8 cellular contexts compared by ENCODE assay signal in the genomic region with DNA sequence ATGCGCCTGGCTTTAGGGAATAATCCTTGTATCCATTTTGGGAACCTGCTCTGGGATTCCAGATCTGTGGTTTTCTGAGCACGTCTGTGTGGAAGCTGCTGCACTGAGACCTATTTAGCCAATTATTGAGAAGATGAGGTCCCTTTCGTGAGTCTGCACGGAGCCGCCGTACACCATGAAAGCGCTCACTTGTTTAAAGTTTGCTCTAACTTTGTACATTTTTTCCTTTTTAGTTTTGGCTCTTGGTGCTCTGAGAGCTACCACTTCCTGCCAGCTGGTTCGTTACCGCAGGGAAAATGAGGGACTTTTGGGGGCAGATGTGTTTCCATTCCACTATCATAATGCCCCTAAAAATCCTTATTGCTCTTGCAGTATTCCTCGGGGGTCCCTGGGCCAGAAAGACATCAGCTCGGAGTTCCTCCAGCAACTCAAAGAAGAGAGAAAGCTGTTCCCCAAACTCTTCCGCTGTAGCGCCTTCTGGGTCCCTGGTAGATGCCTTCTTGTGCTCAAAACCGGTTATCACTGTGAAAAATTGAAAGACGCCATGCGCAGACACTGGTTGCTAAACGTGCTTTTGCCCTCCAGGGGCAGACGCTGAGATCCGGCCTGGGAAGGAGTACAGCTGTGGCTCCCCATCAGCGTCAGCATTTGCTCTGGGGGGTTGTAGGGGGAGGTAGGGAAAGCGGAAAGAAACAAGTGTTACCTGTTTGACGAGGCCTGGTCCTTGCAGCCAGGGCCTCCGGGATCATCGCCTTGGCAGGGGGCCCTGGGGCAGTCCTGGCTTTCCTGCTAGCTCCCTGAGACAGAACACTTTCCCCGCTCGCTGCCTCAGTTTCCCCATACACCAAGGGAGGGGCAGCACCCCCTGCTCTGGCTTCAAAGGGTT.
DNase-seq lines count a peak whose midpoint lies in the region; ATAC-seq and TF ChIP-seq lines count a peak whose summit lies in the region.

No MANE protein-coding gene starts in this region.

- H3K9me3 ChIP-seq in HCT116 (ENCODE audit: control insufficient read depth in 1 of 2, insufficient read depth in 1 of 2, low read depth in 1 of 2, low read length in 2 of 2), result no peaks in the 10 kb centered on the region

- H3K36me3 ChIP-seq in BJ (ENCODE audit: control insufficient read depth, insufficient read depth, low read length) (no peaks in the 10 kb centered on the region; the same call in 1 of the 2 replicates), HCT116 (ENCODE audit: control insufficient read depth in 1 of 2, insufficient read depth in 2 of 2, low read length in 2 of 2) (no peaks in the 10 kb centered on the region)

- H3K9me2 ChIP-seq in HCT116 (ENCODE audit: insufficient read depth), result no peaks in the 10 kb centered on the region

- TF ChIP-seq CTCF in BJ (IDR thresholded peaks at IDR 0.05; ENCODE audit: insufficient read depth, low read depth, low read length) (peak; percentile 51), HCT116 (IDR thresholded peaks at IDR 0.05 in 2 of 3, conservative IDR thresholded peaks at IDR 0.05 in 1 of 3; ENCODE audit: borderline replicate concordance in 1 of 3, insufficient read depth in 1 of 3, low read depth in 2 of 3, low read length in 2 of 3) (peak in 1 of 3 experiments; percentile 16; a peak in 1 of 6 replicates)

- H3K27ac ChIP-seq in HCT116 (ENCODE audit: low read depth, low read length), result peak overlapping the region; percentile 74

- DNase-seq in BJ (ENCODE audit: low read depth), result no peak
- no peak for DNase-seq in HCT116 (ENCODE audit: low read depth, low spot score)
- peak; percentile 78 for DNase-seq in myocyte (ENCODE audit: low read depth)
- DNase-seq in NCI-H2227 (lab: John Stamatoyannopoulos, UW; ENCODE audit: unreplicated experiment), result no peak

- intact Hi-C loops in HCT116 (cut with micrococcal nuclease), result no loop called here

- H4K20me1 ChIP-seq in HCT116 (ENCODE audit: insufficient read depth), result no peaks in the 10 kb centered on the region

- peaks cover 49% of the 10 kb centered on the region for H3K4me1 Mint-ChIP-seq in activated naive CD4-positive, alpha-beta T cell treated with anti-CD3 and anti-CD28 coated beads, Interleukin-2, amount 50 U/mL, for 24 hours

- ATAC-seq in HCT116, result peak; percentile 40
- no peak for ATAC-seq in HG03095 (IDR thresholded peaks at IDR 0.05; ENCODE audit: unreplicated experiment)
- no peak for ATAC-seq in HG03442 (IDR thresholded peaks at IDR 0.05; ENCODE audit: unreplicated experiment)
- no peak for ATAC-seq in GM19463 (IDR thresholded peaks at IDR 0.05; ENCODE audit: unreplicated experiment)

- BruUV-seq in HCT116 (replicated peaks; lab: Mats Ljungman, UMichigan), result no TSS peak

- peak overlapping the region; percentile 90 for H3K27ac Mint-ChIP-seq in activated naive CD4-positive, alpha-beta T cell treated with anti-CD3 and anti-CD28 coated beads, Interleukin-2, amount 50 U/mL, for 24 hours

- TF ChIP-seq RAD21 in HCT116 (IDR thresholded peaks at IDR 0.05; ENCODE audit: low read depth), result no peak

- H3K4me2 ChIP-seq in HCT116 (ENCODE audit: low read length), result peak overlapping the region; percentile 77

- CTCF ChIA-PET in BJ (lab: Yijun Ruan, JAX) (interaction anchor here (0.6 to 2.1 kb wide), 13 partner anchors 8 to 221 kb away, joined by 3 to 10 read pairs (median 3); no protein-coding TSS in a partner anchor), HCT116 (lab: Charles Lee) (interaction anchor here (2.4 kb wide), 1 partner anchor 390 kb away, joined by 7 read pairs; a partner anchor contains a TSS)

- H3K36me3 Mint-ChIP-seq in activated naive CD4-positive, alpha-beta T cell treated with anti-CD3 and anti-CD28 coated beads, Interleukin-2, amount 50 U/mL, for 24 hours, result no peaks in the 10 kb centered on the region

- no peak overlapping the region for H2AFZ ChIP-seq in HCT116 (ENCODE audit: low read depth, low read length, poor library complexity, severe bottlenecking)

- peaks cover 99% of the 10 kb centered on the region for H3K79me2 ChIP-seq in HCT116 (ENCODE audit: insufficient read depth, low read length)

- peak overlapping the region; percentile 83 for H3K4me3 Mint-ChIP-seq in activated naive CD4-positive, alpha-beta T cell treated with anti-CD3 and anti-CD28 coated beads, Interleukin-2, amount 50 U/mL, for 24 hours

- H3K27me3 Mint-ChIP-seq in activated naive CD4-positive, alpha-beta T cell treated with anti-CD3 and anti-CD28 coated beads, Interleukin-2, amount 50 U/mL, for 24 hours, result no peaks in the 10 kb centered on the region

- peaks cover 47 to 70% of the 10 kb centered on the region in 2 experiments for H3K4me1 ChIP-seq in HCT116 (ENCODE audit: control insufficient read depth in 1 of 2, insufficient read depth in 2 of 2, low read length in 2 of 2)

- RAD21 ChIA-PET in HCT116 (lab: Charles Lee; ENCODE audit: low non-redundant PET in 1 of 2, low total read pairs in 2 of 2, uncharacterized antibody in 2 of 2, unreplicated experiment in 2 of 2), result no interaction called here

- no peaks in the 10 kb centered on the region for H3K9me3 Mint-ChIP-seq in activated naive CD4-positive, alpha-beta T cell treated with anti-CD3 and anti-CD28 coated beads, Interleukin-2, amount 50 U/mL, for 24 hours

- POLR2A ChIA-PET in BJ (lab: Charles Lee) (interaction anchor here (0.6 kb wide), 1 partner anchor 9 kb away, joined by 3 read pairs; no protein-coding TSS in a partner anchor), HCT116 (lab: Charles Lee) (no interaction called here)

- no peaks in the 10 kb centered on the region for H3K27me3 ChIP-seq in BJ (ENCODE audit: control insufficient read depth, insufficient read depth, low read length)
- no peaks in the 10 kb centered on the region for H3K27me3 ChIP-seq in HCT116 (ENCODE audit: insufficient read depth, low read length)

- H3K4me3 ChIP-seq in BJ (ENCODE audit: low read depth, low read length) (peak overlapping the region; percentile 22), HCT116 (replicated peaks in 1 of 2; ENCODE audit: low read depth in 1 of 2, low read length in 2 of 2) (peak overlapping the region; percentile 7 to 37; a peak in 3 of 4 replicates)

- H3K9ac ChIP-seq in HCT116 (ENCODE audit: low read length), result peak overlapping the region; percentile 64

- TF ChIP-seq POLR2A in HCT116 (IDR thresholded peaks at IDR 0.05; ENCODE audit: borderline replicate concordance, extremely low read depth, insufficient read depth, insufficient read length), result no peak

TF ChIP-seq in HCT116, 20 proteins besides CTCF, POLR2A, EP300 and RAD21:
- TF ChIP-seq ZFX (IDR thresholded peaks at IDR 0.05) (no peak), ELF1 (IDR thresholded peaks at IDR 0.05; ENCODE audit: borderline replicate concordance, low read depth) (no peak), EGR1 (IDR thresholded peaks at IDR 0.05; ENCODE audit: low read depth) (no peak), TCF7L2 (IDR thresholded peaks at IDR 0.05; ENCODE audit: borderline replicate concordance, extremely low read depth, insufficient read depth, insufficient read length) (no peak), JUND (IDR thresholded peaks at IDR 0.05) (no peak), SIN3A (IDR thresholded peaks at IDR 0.05; ENCODE audit: low read depth) (no peak), SP1 (IDR thresholded peaks at IDR 0.05; ENCODE audit: low read depth) (peak; percentile 59), POLR2AphosphoS5 (IDR thresholded peaks at IDR 0.05; ENCODE audit: low read depth, low read length) (no peak), ZNF274 (IDR thresholded peaks at IDR 0.05; ENCODE audit: low read depth, low read length) (no peak), YY1 (IDR thresholded peaks at IDR 0.05; ENCODE audit: extremely low read depth, insufficient replicate concordance, low read depth, low read length) (no peak)
- TF ChIP-seq, protein P1, sequence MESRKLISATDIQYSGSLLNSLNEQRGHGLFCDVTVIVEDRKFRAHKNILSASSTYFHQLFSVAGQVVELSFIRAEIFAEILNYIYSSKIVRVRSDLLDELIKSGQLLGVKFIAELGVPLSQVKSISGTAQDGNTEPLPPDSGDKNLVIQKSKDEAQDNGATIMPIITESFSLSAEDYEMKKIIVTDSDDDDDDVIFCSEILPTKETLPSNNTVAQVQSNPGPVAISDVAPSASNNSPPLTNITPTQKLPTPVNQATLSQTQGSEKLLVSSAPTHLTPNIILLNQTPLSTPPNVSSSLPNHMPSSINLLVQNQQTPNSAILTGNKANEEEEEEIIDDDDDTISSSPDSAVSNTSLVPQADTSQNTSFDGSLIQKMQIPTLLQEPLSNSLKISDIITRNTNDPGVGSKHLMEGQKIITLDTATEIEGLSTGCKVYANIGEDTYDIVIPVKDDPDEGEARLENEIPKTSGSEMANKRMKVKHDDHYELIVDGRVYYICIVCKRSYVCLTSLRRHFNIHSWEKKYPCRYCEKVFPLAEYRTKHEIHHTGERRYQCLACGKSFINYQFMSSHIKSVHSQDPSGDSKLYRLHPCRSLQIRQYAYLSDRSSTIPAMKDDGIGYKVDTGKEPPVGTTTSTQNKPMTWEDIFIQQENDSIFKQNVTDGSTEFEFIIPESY (IDR thresholded peaks at IDR 0.05; ENCODE audit: extremely low read depth, insufficient replicate concordance, low read length), result no peak
- TF ChIP-seq, protein P2, sequence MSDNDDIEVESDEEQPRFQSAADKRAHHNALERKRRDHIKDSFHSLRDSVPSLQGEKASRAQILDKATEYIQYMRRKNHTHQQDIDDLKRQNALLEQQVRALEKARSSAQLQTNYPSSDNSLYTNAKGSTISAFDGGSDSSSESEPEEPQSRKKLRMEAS (IDR thresholded peaks at IDR 0.05), result peak; percentile 46; the same call in 1 of the 2 replicates
